ENCODE assay signal across 9 cellular contexts in genomic region chr5:142326480-142326938, GRCh38. TPM values are rescaled to one million over a fixed set of nuclear protein-coding genes. Genes with fewer than 3 reads are reported as not detected.
DNase-seq lines count a peak whose midpoint lies in the region; ATAC-seq and TF ChIP-seq lines count a peak whose summit lies in the region.
"Had no signal": no experiment of that assay in that cellular context is flagged by ENCODE, and none has a peak within 500 bp of the region (broad histone marks: within the 10 kb centered on the region; RNA-seq: fewer than 3 reads in every experiment).

No MANE protein-coding gene starts in this region.

- WGBS in heart right ventricle, 2 donors, result 44 to 52% methylated on average over 8 of the region's 8 CpGs
- 47 to 59% methylated on average over 8 of the region's 8 CpGs for WGBS in aorta, 2 donors

- H3K27ac ChIP-seq in heart right ventricle, result peak overlapping the region; percentile 51 to 97 (median 91)
- H3K27ac ChIP-seq in aorta (ENCODE audit: low read depth in 1 of 2, low read length in 2 of 2), result peak overlapping the region in 1 of 2 donors; percentile 35

- TF ChIP-seq CTCF in heart right ventricle (IDR thresholded peaks at IDR 0.05) (no peak), choroid plexus epithelial cell (conservative IDR thresholded peaks at IDR 0.05; ENCODE audit: low read depth, low read length) (no peak)

- DNase-seq in heart right ventricle (no peak), Right ventricle myocardium inferior (ENCODE audit: missing footprints) (no peak), choroid plexus epithelial cell (ENCODE audit: low read depth) (peak; percentile 30), aorta (no peak), hepatic stellate cell (ENCODE audit: low spot score) (no peak), NCI-H2196 (lab: John Stamatoyannopoulos, UW; ENCODE audit: unreplicated experiment) (no peak)
- DNase-seq: COR-L47 had no signal

- peak overlapping the region; percentile 83 for H3K9ac ChIP-seq in mucosa of stomach (ENCODE audit: low read length)

- H3K27me3 ChIP-seq in heart right ventricle (peaks cover 0 to 74% (median 0%) of the 10 kb centered on the region in 7 donors), mucosa of stomach (ENCODE audit: control insufficient read depth, insufficient read depth, low read length) (no peaks in the 10 kb centered on the region), aorta (ENCODE audit: control insufficient read depth in 1 of 2, insufficient read depth in 2 of 2, low read length in 1 of 2) (no peaks in the 10 kb centered on the region)

- peak overlapping the region in 9 of 10 donors; percentile 63 to 99 (median 80) for H3K4me3 ChIP-seq in heart right ventricle
- H3K4me3 ChIP-seq in choroid plexus epithelial cell (ENCODE audit: low read depth, low read length), result peak overlapping the region; percentile 92
- H3K4me3 ChIP-seq in mucosa of stomach (ENCODE audit: low read length), result peak overlapping the region; percentile 10
- no peak overlapping the region for H3K4me3 ChIP-seq in aorta (ENCODE audit: low read length in 2 of 2)

- H3K36me3 ChIP-seq in heart right ventricle (no peaks in the 10 kb centered on the region), mucosa of stomach (ENCODE audit: control insufficient read depth, insufficient read depth, low read length) (no peaks in the 10 kb centered on the region), aorta (ENCODE audit: control insufficient read depth in 1 of 2, insufficient read depth in 2 of 2, low read length in 1 of 2) (no peaks in the 10 kb centered on the region)

- H3K9me3 ChIP-seq in heart right ventricle, result no peaks in the 10 kb centered on the region
- no peaks in the 10 kb centered on the region for H3K9me3 ChIP-seq in mucosa of stomach (ENCODE audit: control insufficient read depth, low read length)
- no peaks in the 10 kb centered on the region for H3K9me3 ChIP-seq in aorta (ENCODE audit: control insufficient read depth, low read length)

- ATAC-seq in heart right ventricle (no peak), Right ventricle myocardium inferior (no peak), aorta (ENCODE audit: low FRiP score) (no peak), HG02973 (IDR thresholded peaks at IDR 0.05; ENCODE audit: unreplicated experiment) (no peak)

- intact Hi-C loops in heart right ventricle (cut with DNase I) (loop anchor here in 5 of 10 donors (2.0 to 10.0 kb wide), 6 partner anchors 30 to 221 kb away; no protein-coding TSS in a partner anchor), Right ventricle myocardium inferior (cut with DNase I) (loop anchor here (1.0 to 5.0 kb wide), 3 partner anchors 30 to 166 kb away; no protein-coding TSS in a partner anchor), aorta (cut with DNase I) (loop anchor here in 1 of 2 donors (5.0 kb wide), 1 partner anchor 221 kb away; no protein-coding TSS in a partner anchor)

- H3K4me1 ChIP-seq in heart right ventricle, result peaks cover 9 to 59% (median 42%) of the 10 kb centered on the region in 9 donors
- peaks cover 30% of the 10 kb centered on the region for H3K4me1 ChIP-seq in mucosa of stomach (ENCODE audit: control insufficient read depth, insufficient read depth, low read length)
- no peaks in the 10 kb centered on the region for H3K4me1 ChIP-seq in aorta (ENCODE audit: control insufficient read depth in 1 of 2, insufficient read depth in 2 of 2, low read length in 2 of 2)

RNA-seq across cellular contexts. Expression of gene SPRY4, which starts 1.7 kb away (rescaled TPM):
- total RNA-seq in heart right ventricle (10 to 100 TPM in 5 of 10 donors, 1 to 10 TPM in 5; 7.4 to 13.7 (median 10.1) TPM), Right ventricle myocardium inferior (9.7 TPM), aorta (10 to 100 TPM; 49.8 to 67.9 TPM)
- polyA plus RNA-seq in heart right ventricle (1 to 10 TPM; 5.0 to 5.5 TPM), aorta (10 to 100 TPM in 1 of 2 donors, 1 to 10 TPM in 1; 8.1 to 21.5 TPM)

Comparison
In these comparisons a context has a peak if more than half of its experiments do, and no peak if none do; other contexts are left out.
1. H3K4me3 ChIP-seq: peak in heart right ventricle (9 of 10), choroid plexus epithelial cell (single experiment) and mucosa of stomach (single experiment); none in aorta (0 of 2).